Comparison of ENCODE assay signal across 20 cellular contexts in the genomic region with DNA sequence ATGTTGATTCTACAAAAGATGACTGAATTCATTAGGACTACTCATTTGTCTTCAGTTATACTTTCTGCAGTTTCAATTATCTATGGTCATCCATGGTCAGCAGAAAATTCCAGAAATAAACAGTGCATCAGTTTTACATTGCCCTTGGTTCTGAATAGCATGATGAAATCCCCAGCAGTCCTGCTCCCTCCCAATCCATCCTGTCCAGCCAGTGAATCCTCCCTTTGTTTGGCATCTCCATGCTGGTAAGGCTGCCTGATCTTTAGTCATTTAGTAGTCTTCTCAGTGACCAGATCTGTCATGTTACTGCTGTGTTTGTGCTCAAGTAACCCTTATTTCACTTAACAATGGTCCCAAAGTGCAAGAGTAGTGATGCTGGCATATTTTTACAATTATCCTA.
"Had no signal": no experiment of that assay in that cellular context is flagged by ENCODE, and none has a peak within 500 bp of the region (broad histone marks: within the 10 kb centered on the region; RNA-seq: fewer than 3 reads in every experiment).

No MANE protein-coding gene starts in this region.

- H3K27me3 Mint-ChIP-seq: memory B cell, progenitor cell of endocrine pancreas had no signal

- H3K36me3 Mint-ChIP-seq: immature natural killer cell; memory B cell; natural killer cell; stimulated activated effector memory CD8-positive, alpha-beta T cell treated with anti-CD3 and anti-CD28 coated beads, Interleukin-12 subunit alpha, Interleukin-12 subunit beta, amount 100 ng/mL, for 72 hours had no signal

- H3K9me3 Mint-ChIP-seq: immature natural killer cell; memory B cell; natural killer cell; stimulated activated effector memory CD8-positive, alpha-beta T cell treated with anti-CD3 and anti-CD28 coated beads, Interleukin-12 subunit alpha, Interleukin-12 subunit beta, amount 100 ng/mL, for 72 hours had no signal

- H3K27ac Mint-ChIP-seq: immature natural killer cell; memory B cell; natural killer cell; progenitor cell of endocrine pancreas; stimulated activated effector memory CD8-positive, alpha-beta T cell treated with anti-CD3 and anti-CD28 coated beads, Interleukin-12 subunit alpha, Interleukin-12 subunit beta, amount 100 ng/mL, for 72 hours had no signal

- H3K4me1 Mint-ChIP-seq: immature natural killer cell; memory B cell; natural killer cell; stimulated activated effector memory CD8-positive, alpha-beta T cell treated with anti-CD3 and anti-CD28 coated beads, Interleukin-12 subunit alpha, Interleukin-12 subunit beta, amount 100 ng/mL, for 72 hours had no signal

- H3K4me3 Mint-ChIP-seq: immature natural killer cell; memory B cell; natural killer cell; stimulated activated effector memory CD8-positive, alpha-beta T cell treated with anti-CD3 and anti-CD28 coated beads, Interleukin-12 subunit alpha, Interleukin-12 subunit beta, amount 100 ng/mL, for 72 hours had no signal

- DNase-seq: dermis blood vessel endothelial cell; effector memory CD4-positive, alpha-beta T cell; foreskin keratinocyte; immature natural killer cell; islet precursor cell; kidney glomerular epithelial cell; left colon; left ventricle myocardium inferior; lower lobe of right lung; natural killer cell; pancreas; sigmoid colon; stimulated activated CD4-positive, alpha-beta T cell treated with anti-CD3 and anti-CD28 coated beads, Interleukin-2, amount 100 ng/mL, for 24 hours; stimulated activated CD4-positive, alpha-beta T cell treated with anti-CD3 and anti-CD28 coated beads, Interleukin-4, amount 100 ng/mL, for 24 hours; stimulated activated naive CD4-positive, alpha-beta T cell treated with Interleukin-2 at 50 U/mL for 16 hours; stomach; upper lobe of left lung had no signal
